ENCODE assay signal across 21 cellular contexts in the genomic region with DNA sequence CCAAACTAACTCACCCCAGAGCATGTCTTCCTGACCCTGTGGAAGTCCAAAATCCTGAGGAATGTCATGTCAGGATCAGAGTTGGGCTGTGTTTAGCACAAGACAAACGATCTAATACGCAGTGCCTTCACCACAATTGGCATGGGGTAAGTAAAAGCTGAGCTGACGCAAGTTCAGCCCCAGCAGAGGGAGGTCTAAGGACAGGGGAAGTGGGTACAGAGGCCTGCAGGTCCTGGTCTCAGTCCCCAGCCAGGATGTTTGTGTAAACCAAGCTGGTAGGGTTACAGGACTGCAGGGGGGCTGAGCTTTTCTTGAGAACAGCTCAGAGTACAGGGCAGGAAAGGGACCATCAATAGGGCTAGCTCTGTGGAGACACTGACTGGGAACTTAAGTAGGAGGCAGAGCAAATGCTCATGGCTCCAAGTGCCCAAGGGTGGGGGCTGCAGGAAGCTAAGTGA. TPM values are rescaled to one million over a fixed set of nuclear protein-coding genes. Genes with fewer than 3 reads are reported as not detected.
DNase-seq lines count a peak whose midpoint lies in the region; ATAC-seq and TF ChIP-seq lines count a peak whose summit lies in the region.
"Had no signal": no experiment of that assay in that cellular context is flagged by ENCODE, and none has a peak within 500 bp of the region (broad histone marks: within the 10 kb centered on the region; RNA-seq: fewer than 3 reads in every experiment).

No MANE protein-coding gene starts in this region.

- no peak overlapping the region for H3K4me2 ChIP-seq in OCI-LY7 (ENCODE audit: low read length)

- no peak overlapping the region for H3K27ac Mint-ChIP-seq in stimulated activated naive B cell treated with anti-CD40 and anti-IgM and Interleukin-4, amounts not matched to agents 10 μg/mL and 1 μg/mL and 100 μg/mL, for 72 hours
- H3K27ac Mint-ChIP-seq: brain, memory B cell had no signal

- intact Hi-C loops in OCI-LY7 (cut with micrococcal nuclease; ENCODE audit: unreplicated experiment), result no loop called here

- H3K4me1 Mint-ChIP-seq in stimulated activated naive B cell treated with anti-CD40 and anti-IgM and Interleukin-4, amounts not matched to agents 10 μg/mL and 1 μg/mL and 100 μg/mL, for 72 hours, result peaks cover 8 to 13% of the 10 kb centered on the region in 2 donors

- H3K79me2 ChIP-seq in OCI-LY7 (ENCODE audit: insufficient read depth, low read depth, low read length), result no peaks in the 10 kb centered on the region

- no peaks in the 10 kb centered on the region for H4K20me1 ChIP-seq in OCI-LY7 (ENCODE audit: insufficient read depth, low read length)

- H3K36me3 Mint-ChIP-seq in stimulated activated naive B cell treated with anti-CD40 and anti-IgM and Interleukin-4, amounts not matched to agents 10 μg/mL and 1 μg/mL and 100 μg/mL, for 72 hours, result peaks cover 28 to 47% of the 10 kb centered on the region in 2 donors

- H3K9me3 Mint-ChIP-seq in stimulated activated naive B cell treated with anti-CD40 and anti-IgM and Interleukin-4, amounts not matched to agents 10 μg/mL and 1 μg/mL and 100 μg/mL, for 72 hours, result no peaks in the 10 kb centered on the region
- H3K9me3 Mint-ChIP-seq: brain, memory B cell had no signal

- no peak overlapping the region for H3K4me3 Mint-ChIP-seq in stimulated activated naive B cell treated with anti-CD40 and anti-IgM and Interleukin-4, amounts not matched to agents 10 μg/mL and 1 μg/mL and 100 μg/mL, for 72 hours
- H3K4me3 Mint-ChIP-seq: brain, memory B cell had no signal

- no peaks in the 10 kb centered on the region for H3K36me3 ChIP-seq in OCI-LY7 (ENCODE audit: insufficient read depth, low read length)

- H3K9me2 ChIP-seq in OCI-LY7 (ENCODE audit: insufficient read depth, low read length), result no peaks in the 10 kb centered on the region

- no TSS peak for BruUV-seq in OCI-LY7 (replicated peaks; lab: Mats Ljungman, UMichigan)

- H3K4me1 ChIP-seq in OCI-LY7 (ENCODE audit: insufficient read depth, low read length, poor library complexity, severe bottlenecking), result peaks cover 3% of the 10 kb centered on the region
- H3K4me1 ChIP-seq: psoas muscle had no signal

- no peak for ATAC-seq in stimulated activated naive B cell treated with anti-CD40 and anti-IgM and Interleukin-4, amounts not matched to agents 10 μg/mL and 1 μg/mL and 100 μg/mL, for 72 hours (replicated peaks)
- ATAC-seq in HG03460 (IDR thresholded peaks at IDR 0.05; ENCODE audit: unreplicated experiment), result no peak
- ATAC-seq: Panc1 had no signal

- DNase-seq in CD1c-positive myeloid dendritic cell (ENCODE audit: extremely low spot score) (peak; percentile 40), Kasumi-1 (lab: John Stamatoyannopoulos, UW) (peak; percentile 94 to 95), brain pericyte (ENCODE audit: low read depth, low spot score) (peak; percentile 69), mesenteric fat pad (ENCODE audit: low spot score) (peak; percentile 41), OCI-LY7 (ENCODE audit: low spot score) (no peak), NCI-H1092 (lab: John Stamatoyannopoulos, UW) (no peak)
- DNase-seq in stimulated activated naive B cell treated with anti-CD40 and anti-IgM and Interleukin-4, amounts not matched to agents 10 μg/mL and 1 μg/mL and 100 μg/mL, for 72 hours, result no peak
- DNase-seq: activated CD4-positive, alpha-beta T cell treated with anti-CD3 and anti-CD28 coated beads, Interleukin-2, amount 50 U/mL, for 48 hours; activated effector memory CD4-positive, alpha-beta T cell treated with Interleukin-2 at 50 U/mL for 16 hours; GOT3; hypothalamus; NCI-H1048; NCI-H345; psoas muscle; stimulated activated CD4-positive, alpha-beta T cell treated with anti-CD3 and anti-CD28 coated beads, Interleukin-4, amount 100 ng/mL, for 1 hour; stimulated activated naive CD4-positive, alpha-beta T cell treated with Interleukin-2 at 50 U/mL for 16 hours had no signal

- no peak overlapping the region for H3K4me3 ChIP-seq in OCI-LY7 (ENCODE audit: low read depth, low read length, poor library complexity, severe bottlenecking)
- H3K4me3 ChIP-seq: psoas muscle had no signal

- H2AFZ ChIP-seq in OCI-LY7 (ENCODE audit: low read length), result no peak overlapping the region

- no peak overlapping the region for H3K27ac ChIP-seq in OCI-LY7 (ENCODE audit: low read depth, low read length, poor library complexity, severe bottlenecking)
- H3K27ac ChIP-seq: epithelial cell of prostate, psoas muscle had no signal

- no peak for TF ChIP-seq CTCF in OCI-LY7 (conservative IDR thresholded peaks at IDR 0.05; ENCODE audit: low read length)

- CTCF ChIA-PET in OCI-LY7 (lab: Charles Lee; ENCODE audit: unreplicated experiment), result no interaction called here

- no peaks in the 10 kb centered on the region for H3K27me3 Mint-ChIP-seq in stimulated activated naive B cell treated with anti-CD40 and anti-IgM and Interleukin-4, amounts not matched to agents 10 μg/mL and 1 μg/mL and 100 μg/mL, for 72 hours
- H3K27me3 Mint-ChIP-seq: brain, memory B cell had no signal

- no peaks in the 10 kb centered on the region for H3K9me3 ChIP-seq in OCI-LY7 (ENCODE audit: low read length)
- H3K9me3 ChIP-seq: psoas muscle had no signal

- POLR2A ChIA-PET in OCI-LY7 (lab: Charles Lee), result interaction anchor here (0.6 kb wide), 1 partner anchor 159 kb away, joined by 5 read pairs; no protein-coding TSS in a partner anchor

RNA-seq across cellular contexts. Expression of gene KCNIP2, which starts 5.3 kb away (rescaled TPM):
- total RNA-seq in mesenteric fat pad, result 151 TPM
- 1.4 and 7.3 TPM in 2 replicates for total RNA-seq in OCI-LY7 (2014; rRNA removed; shearing (Covaris generic))
- 2.8 and 4.3 TPM in 2 replicates for total RNA-seq in OCI-LY7 (2022)

RNA-seq across cellular contexts. Expression of gene OGA, which starts 30.7 kb away (rescaled TPM):
- total RNA-seq in mesenteric fat pad (92.7 TPM), OCI-LY7 (2022) (109 and 124 TPM in 2 replicates)
- 65.5 and 73.2 TPM in 2 replicates for total RNA-seq in OCI-LY7 (2014; rRNA removed; shearing (Covaris generic))

Comparison
In these comparisons a context has a peak if more than half of its experiments do, and no peak if none do; other contexts are left out.
1. DNase-seq: peak in CD1c-positive myeloid dendritic cell (single experiment), Kasumi-1 (2 of 2), brain pericyte (single experiment) and mesenteric fat pad (single experiment); none in OCI-LY7 (single experiment), NCI-H1092 (single experiment) and stimulated activated naive B cell treated with anti-CD40 and anti-IgM and Interleukin-4, amounts not matched to agents 10 μg/mL and 1 μg/mL and 100 μg/mL, for 72 hours (single experiment).
2. RNA of gene KCNIP2, which starts 5.3 kb away (total RNA-seq): 151 TPM in mesenteric fat pad (single experiment); 1.4 to 7.3 TPM in OCI-LY7; every median in the first group is over 10 times any median in the second.